ENCODE assay signal across 19 cellular contexts in the genomic region with DNA sequence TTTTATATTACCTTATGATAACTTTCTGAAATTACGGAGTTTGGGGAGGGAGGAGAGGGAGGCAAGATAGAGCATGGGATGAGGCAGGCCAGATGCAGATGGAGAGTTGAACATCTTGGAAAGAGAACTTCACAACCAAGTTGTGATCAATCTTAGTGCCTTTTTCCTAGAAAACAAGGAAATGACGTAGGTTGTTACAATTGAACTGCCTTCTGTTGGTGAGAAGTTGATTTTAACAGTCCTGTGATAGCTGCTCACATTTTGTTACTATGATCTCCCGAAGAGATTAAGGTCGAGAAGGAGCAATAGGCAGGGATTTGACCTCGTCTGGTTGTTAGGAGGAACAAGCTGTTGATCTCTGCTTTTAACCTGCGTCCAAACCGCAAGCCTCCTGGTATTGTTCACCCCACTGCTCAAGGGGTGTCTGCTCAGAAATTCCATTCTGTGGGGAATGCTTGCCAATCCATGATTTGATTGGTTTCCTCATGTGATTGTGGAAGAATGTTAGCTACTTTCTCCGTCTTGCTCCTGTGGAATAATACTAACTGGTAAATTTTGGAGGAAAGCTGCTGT. TPM values are rescaled to one million over a fixed set of nuclear protein-coding genes. Genes with fewer than 3 reads are reported as not detected.
DNase-seq lines count a peak whose midpoint lies in the region; ATAC-seq, FAIRE-seq and TF ChIP-seq lines count a peak whose summit lies in the region.
"Had no signal": no experiment of that assay in that cellular context is flagged by ENCODE, and none has a peak within 500 bp of the region (broad histone marks: within the 10 kb centered on the region; RNA-seq: fewer than 3 reads in every experiment).

No MANE protein-coding gene starts in this region.

- no peak overlapping the region for H2BK15ac ChIP-seq in H1 (ENCODE audit: low read length)
- no peak overlapping the region for H2BK15ac ChIP-seq in mesendoderm (replicated peaks; ENCODE audit: low read depth)

- H3K9me1 ChIP-seq in keratinocyte (ENCODE audit: control insufficient read depth, extremely low read depth, insufficient read depth, low read length), result no peaks in the 10 kb centered on the region

- no peaks in the 10 kb centered on the region for H3K23me2 ChIP-seq in H1 (ENCODE audit: low read depth, low read length)

- H3K4me2 ChIP-seq in H1 (ENCODE audit: insufficient read depth in 1 of 2, low read depth in 2 of 2, low read length in 2 of 2) (no peak overlapping the region), keratinocyte (ENCODE audit: control insufficient read depth, extremely low read depth, insufficient read depth, low read depth, low read length) (no peak overlapping the region), hepatocyte (no peak overlapping the region), mesendoderm (ENCODE audit: low read length) (no peak overlapping the region)
- H3K4me2 ChIP-seq: BLaER1 had no signal

- H4K20me1 ChIP-seq in H1 (replicated peaks in 1 of 2; ENCODE audit: control insufficient read depth in 1 of 2, insufficient read depth in 2 of 2, low read length in 2 of 2) (no peaks in the 10 kb centered on the region), keratinocyte (ENCODE audit: control insufficient read depth, extremely low read depth, insufficient read depth, low read length) (no peaks in the 10 kb centered on the region), hepatocyte (ENCODE audit: insufficient read depth, poor library complexity, severe bottlenecking) (no peaks in the 10 kb centered on the region)
- H4K20me1 ChIP-seq: BLaER1 had no signal

- ATAC-seq in effector memory CD8-positive, alpha-beta T cell (replicated peaks), result no peak
- ATAC-seq: GM12878, HCT116 had no signal

- 88% methylated on average over 8 of the region's 8 CpGs; no CpG with 5 or more reads in 1 of the 2 experiments for WGBS in H1 (ENCODE audit: extremely low coverage in 1 of 2, insufficient coverage in 1 of 2, insufficient read length in 1 of 2, insufficient replicate concordance in 2 of 2, low coverage in 1 of 2, low lambda C conversion rate in 2 of 2, missing lambda C conversion rate in 1 of 2), 2 experiments
- 88% methylated on average over 8 of the region's 8 CpGs for WGBS in hepatocyte (ENCODE audit: low lambda C conversion rate, missing lambda C conversion rate)
- WGBS in mesendoderm (ENCODE audit: extremely low coverage, insufficient coverage, low lambda C conversion rate), result no CpG with 5 or more reads among the region's 8 CpGs

- H3K9ac ChIP-seq in H1 (replicated peaks in 1 of 4; ENCODE audit: extremely low read depth in 1 of 4, low read depth in 3 of 4, low read length in 3 of 4) (no peak overlapping the region; a peak in 1 of 7 replicates), keratinocyte (ENCODE audit: control insufficient read depth, extremely low read depth, insufficient read depth, low read length) (no peak overlapping the region), mesendoderm (ENCODE audit: low read length) (no peak overlapping the region)
- H3K9ac ChIP-seq: BLaER1 had no signal

- H3K79me2 ChIP-seq in H1 (ENCODE audit: control insufficient read depth in 1 of 2, insufficient read depth in 2 of 2, low read length in 2 of 2) (no peaks in the 10 kb centered on the region), keratinocyte (ENCODE audit: control insufficient read depth, insufficient read depth, low read length) (no peaks in the 10 kb centered on the region), hepatocyte (no peaks in the 10 kb centered on the region), mesendoderm (ENCODE audit: control insufficient read depth, insufficient read depth, low read length) (no peaks in the 10 kb centered on the region)

- H3K27ac Mint-ChIP-seq in effector memory CD8-positive, alpha-beta T cell, result no peak overlapping the region
- H3K27ac Mint-ChIP-seq: CD4-positive, alpha-beta memory T cell had no signal

- no peak overlapping the region for H2BK5ac ChIP-seq in H1 (ENCODE audit: low read depth, low read length)
- no peak overlapping the region for H2BK5ac ChIP-seq in mesendoderm (ENCODE audit: low read length)

- dilution Hi-C loops in keratinocyte (cut with MboI; ENCODE audit: extremely low pct_ligation_motif_present, low sequenced_read_pairs), result no loop called here

- no peak overlapping the region for H2AFZ ChIP-seq in H1 (ENCODE audit: low read length)
- peak overlapping the region; percentile 5 for H2AFZ ChIP-seq in keratinocyte (ENCODE audit: control insufficient read depth, low read length)
- no peak overlapping the region for H2AFZ ChIP-seq in hepatocyte

- H2BK120ac ChIP-seq in H1 (replicated peaks; ENCODE audit: low read depth, low read length), result no peak overlapping the region
- no peak overlapping the region for H2BK120ac ChIP-seq in mesendoderm (ENCODE audit: low read depth, low read length)

- FAIRE-seq in D721Med (lab: Jason Lieb, UNC) (peak; percentile 60), H1 (lab: Jason Lieb, UNC) (no peak), keratinocyte (lab: Jason Lieb, UNC) (peak; percentile 43)
- FAIRE-seq: GM12878 had no signal

- 0 out of 2 replicates have a peak overlapping the region, but pooled peaks have one; percentile 9 for H2AK5ac ChIP-seq in H1 (ENCODE audit: low read depth, low read length)
- H2AK5ac ChIP-seq in mesendoderm (ENCODE audit: low read length), result no peak overlapping the region

- TF ChIP-seq EP300 in H1 (IDR thresholded peaks at IDR 0.05; ENCODE audit: borderline replicate concordance in 1 of 2, low read depth in 2 of 2, low read length in 2 of 2), result no peak

- POLR2A ChIA-PET in H1 (lab: Charles Lee; ENCODE audit: partially characterized antibody), result no interaction called here

- H3K27ac ChIP-seq in SJSA1 (peak overlapping the region; percentile 40), H1 (ENCODE audit: low read depth, low read length) (no peak overlapping the region), keratinocyte (ENCODE audit: control insufficient read depth, insufficient read depth, low read length) (peak overlapping the region; percentile 66), hepatocyte (no peak overlapping the region), mesendoderm (ENCODE audit: low read depth, low read length) (no peak overlapping the region)
- H3K27ac ChIP-seq: BLaER1 had no signal

- CTCF ChIA-PET in H1 (lab: Charles Lee; ENCODE audit: partially characterized antibody), result interaction anchor here (1.0 to 1.6 kb wide), 3 partner anchors 11 to 105 kb away, joined by 3 to 4 read pairs (median 3); no protein-coding TSS in a partner anchor

- DNase-seq in D721Med (ENCODE audit: insufficient read length, low spot score) (no peak), SJSA1 (ENCODE audit: low read depth in 1 of 2, low spot score in 2 of 2) (peak in 1 of 2 experiments; percentile 39), H1 (ENCODE audit: low read depth in 1 of 2, low spot score in 2 of 2) (no peak), keratinocyte (ENCODE audit: low read depth, low spot score) (no peak), hepatocyte (ENCODE audit: low spot score) (no peak), UCSD-AML1 (lab: John Stamatoyannopoulos, UW; ENCODE audit: unreplicated experiment) (no peak), mesendoderm (no peak)
- no peak for DNase-seq in effector memory CD8-positive, alpha-beta T cell
- DNase-seq: CD4-positive, alpha-beta memory T cell; EL; KBM-7; MV-4-11; NCI-H1694 treated with DMSO at 0.1 percent for 48 hours; NCI-H2107; NCI-H510A treated with DMSO at 0.1 percent for 48 hours; NCI-H774 had no signal

- no peak overlapping the region for H2BK20ac ChIP-seq in H1 (ENCODE audit: low read length)

- H3K23ac ChIP-seq in H1 (ENCODE audit: insufficient read length) (no peak overlapping the region), mesendoderm (ENCODE audit: low read length) (no peak overlapping the region)

- H3K4me1 ChIP-seq in SJSA1 (replicated peaks), result peaks cover 32% of the 10 kb centered on the region
- peaks cover 0 to 3% (median under 1%) of the 10 kb centered on the region in 4 experiments; a peak in 2 of 7 replicates for H3K4me1 ChIP-seq in H1 (replicated peaks in 1 of 4; ENCODE audit: control insufficient read depth in 3 of 4, insufficient read depth in 4 of 4, low read length in 3 of 4)
- peaks cover 49% of the 10 kb centered on the region for H3K4me1 ChIP-seq in keratinocyte (ENCODE audit: control insufficient read depth, extremely low read depth, insufficient read depth, low read length)
- no peaks in the 10 kb centered on the region for H3K4me1 ChIP-seq in hepatocyte (ENCODE audit: insufficient read depth)
- H3K4me1 ChIP-seq in mesendoderm (ENCODE audit: control insufficient read depth, low read depth, low read length), result no peaks in the 10 kb centered on the region
- H3K4me1 ChIP-seq: BLaER1 had no signal

- H3K36me3 Mint-ChIP-seq in effector memory CD8-positive, alpha-beta T cell (ENCODE audit: insufficient read depth), result no peaks in the 10 kb centered on the region
- H3K36me3 Mint-ChIP-seq: CD4-positive, alpha-beta memory T cell had no signal

- no peak for TF ChIP-seq RAD21 in H1 (IDR thresholded peaks at IDR 0.05 in 1 of 2, conservative IDR thresholded peaks at IDR 0.05 in 1 of 2; ENCODE audit: low read depth in 2 of 2, low read length in 2 of 2)

- no peak overlapping the region; the same call in 1 of the 2 replicates for H2BK12ac ChIP-seq in H1 (ENCODE audit: low read depth, low read length)

- H3K4me3 ChIP-seq in SJSA1, result no peak overlapping the region
- no peak overlapping the region for H3K4me3 ChIP-seq in H1 (ENCODE audit: extremely low read depth in 1 of 4, insufficient read depth in 2 of 4, low read depth in 3 of 4, low read length in 4 of 4)
- H3K4me3 ChIP-seq in keratinocyte (ENCODE audit: control insufficient read depth in 2 of 3, extremely low read depth in 1 of 3, insufficient read depth in 2 of 3, low read depth in 1 of 3, low read length in 3 of 3), result no peak overlapping the region
- H3K4me3 ChIP-seq in hepatocyte, result no peak overlapping the region
- no peak overlapping the region for H3K4me3 ChIP-seq in mesendoderm (ENCODE audit: low read length)
- H3K4me3 ChIP-seq: BLaER1, GM12878 had no signal

- H3K18ac ChIP-seq in H1 (ENCODE audit: extremely low read depth, low read length), result no peak overlapping the region
- H3K18ac ChIP-seq in mesendoderm (ENCODE audit: low read length), result no peak overlapping the region

- no peak overlapping the region for H4K8ac ChIP-seq in H1 (ENCODE audit: extremely low read depth, insufficient read depth, low read length)
- no peak overlapping the region for H4K8ac ChIP-seq in mesendoderm (ENCODE audit: low read depth, low read length)

- no peak overlapping the region for H3K4ac ChIP-seq in H1 (replicated peaks; ENCODE audit: insufficient read length, low read depth, low read length)
- H3K4ac ChIP-seq in mesendoderm (ENCODE audit: low read depth, low read length), result no peak overlapping the region

- no peaks in the 10 kb centered on the region for H3K9me3 Mint-ChIP-seq in effector memory CD8-positive, alpha-beta T cell

- H3K9me2 ChIP-seq in hepatocyte (replicated peaks; ENCODE audit: insufficient read depth), result no peaks in the 10 kb centered on the region

- H4K5ac ChIP-seq in H1 (ENCODE audit: insufficient read length, low read depth, low read length) (no peak overlapping the region), mesendoderm (ENCODE audit: low read length) (no peak overlapping the region)

- TF ChIP-seq POLR2A in H1 (IDR thresholded peaks at IDR 0.05; ENCODE audit: control extremely low read depth in 1 of 2, low read depth in 2 of 2, low read length in 2 of 2), result no peak

- no peaks in the 10 kb centered on the region for H3K27me3 ChIP-seq in SJSA1 (replicated peaks)
- H3K27me3 ChIP-seq in H1 (replicated peaks in 1 of 4; ENCODE audit: control insufficient read depth in 3 of 4, extremely low read depth in 1 of 4, insufficient read depth in 3 of 4, low read length in 3 of 4), result no peaks in the 10 kb centered on the region
- H3K27me3 ChIP-seq in keratinocyte (ENCODE audit: control insufficient read depth, extremely low read depth, insufficient read depth, low read length), result no peaks in the 10 kb centered on the region
- no peaks in the 10 kb centered on the region for H3K27me3 ChIP-seq in hepatocyte
- no peaks in the 10 kb centered on the region for H3K27me3 ChIP-seq in mesendoderm (ENCODE audit: insufficient read depth, low read length, poor library complexity)
- H3K27me3 ChIP-seq: BLaER1 had no signal

- H4K91ac ChIP-seq in H1 (replicated peaks; ENCODE audit: insufficient read length, low read length), result no peak overlapping the region

- no peak overlapping the region for H3K14ac ChIP-seq in H1 (ENCODE audit: insufficient read length)

- no peak for TF ChIP-seq CTCF in D721Med (IDR thresholded peaks at IDR 0.05; ENCODE audit: insufficient read depth, missing control alignments)
- TF ChIP-seq CTCF in H1 (IDR thresholded peaks at IDR 0.05; ENCODE audit: control extremely low read depth in 1 of 3, insufficient read depth in 1 of 3, low read depth in 1 of 3, low read length in 3 of 3), result no peak
- no peak for TF ChIP-seq CTCF in keratinocyte (optimal IDR thresholded peaks at IDR 0.05 in 1 of 3, IDR thresholded peaks at IDR 0.05 in 1 of 3, conservative IDR thresholded peaks at IDR 0.05 in 1 of 3; ENCODE audit: extremely low read depth in 1 of 3, insufficient read depth in 2 of 3, low read length in 3 of 3)
- TF ChIP-seq CTCF in hepatocyte (IDR thresholded peaks at IDR 0.05; ENCODE audit: poor library complexity), result no peak

- H3K27me3 Mint-ChIP-seq in effector memory CD8-positive, alpha-beta T cell, result no peaks in the 10 kb centered on the region
- H3K27me3 Mint-ChIP-seq: CD4-positive, alpha-beta memory T cell had no signal

- H3K79me1 ChIP-seq in H1 (ENCODE audit: low read depth, low read length) (0 out of 2 replicates have a peak, but pooled peaks cover 2% of the 10 kb centered on the region), mesendoderm (ENCODE audit: low read length) (no peaks in the 10 kb centered on the region)

- H3K56ac ChIP-seq in H1 (replicated peaks; ENCODE audit: insufficient read length, low read depth, low read length) (no peak overlapping the region), mesendoderm (ENCODE audit: low read length) (no peak overlapping the region)

- no peak overlapping the region for H3K4me3 Mint-ChIP-seq in effector memory CD8-positive, alpha-beta T cell
- H3K4me3 Mint-ChIP-seq: CD4-positive, alpha-beta memory T cell had no signal

- no peaks in the 10 kb centered on the region for H3K9me3 ChIP-seq in SJSA1 (replicated peaks)
- peaks cover 0 to 7% of the 10 kb centered on the region in 2 experiments; a peak in 1 of 4 replicates for H3K9me3 ChIP-seq in H1 (ENCODE audit: insufficient read depth in 2 of 2, low read depth in 1 of 2, low read length in 1 of 2)
- H3K9me3 ChIP-seq in keratinocyte (ENCODE audit: control insufficient read depth, low read depth, low read length), result no peaks in the 10 kb centered on the region
- H3K9me3 ChIP-seq in hepatocyte (ENCODE audit: low read depth), result no peaks in the 10 kb centered on the region
- H3K9me3 ChIP-seq: BLaER1 had no signal

- no peaks in the 10 kb centered on the region for H3K4me1 Mint-ChIP-seq in effector memory CD8-positive, alpha-beta T cell (ENCODE audit: low read depth in 2 of 2)
- H3K4me1 Mint-ChIP-seq: CD4-positive, alpha-beta memory T cell had no signal

- peaks cover 11% of the 10 kb centered on the region for H3K36me3 ChIP-seq in SJSA1
- no peaks in the 10 kb centered on the region for H3K36me3 ChIP-seq in H1 (ENCODE audit: control insufficient read depth in 2 of 4, insufficient read depth in 4 of 4, low read length in 3 of 4)
- H3K36me3 ChIP-seq in keratinocyte (ENCODE audit: control insufficient read depth in 2 of 2, extremely low read depth in 1 of 2, insufficient read depth in 2 of 2, low read length in 2 of 2), result no peaks in the 10 kb centered on the region
- H3K36me3 ChIP-seq in hepatocyte (replicated peaks; ENCODE audit: insufficient read depth, low read depth), result no peaks in the 10 kb centered on the region
- no peaks in the 10 kb centered on the region for H3K36me3 ChIP-seq in mesendoderm (ENCODE audit: control insufficient read depth, insufficient read depth, low read length)
- H3K36me3 ChIP-seq: BLaER1 had no signal

RNA-seq across cellular contexts. Expression of a gene that starts 35.1 kb away (rescaled TPM):
- 48.3 and 59.3 TPM in 2 replicates for total RNA-seq in SJSA1 (2014; rRNA removed; shearing (Covaris generic))
- 22.2 and 23.9 TPM in 2 replicates for total RNA-seq in H1 (2021; fragmentation: NEBNext Ultra II Directional; extraction: Animal tissue kit (Norgen Biotek cat#: 25700))
- polyA plus RNA-seq in H1 (2011; rRNA removed) (7.4 and 13.8 TPM in 2 replicates), keratinocyte (2.3 to 4.0 TPM (median 3.4 TPM) in 3 replicates), hepatocyte (5.5 and 11.8 TPM in 2 replicates)
- polyA plus RNA-seq in H1 (2011; cell fraction: cytosol; rRNA removed), result 10.4 TPM
- 27.4 TPM for polyA plus RNA-seq in H1 (2011; cell fraction: nucleus; rRNA removed)
- polyA plus RNA-seq in H1 (2012, experiment 1 of 2), result 10.0 to 18.2 TPM (median 12.7 TPM) in 4 replicates
- polyA plus RNA-seq in H1 (2012, experiment 2 of 2), result 1.7 TPM
- polyA plus RNA-seq in H1 (2013, experiment 1 of 2), result 15.1 TPM
- polyA plus RNA-seq in H1 (2013, experiment 2 of 2), result 12.6 TPM
- 43.9 and 47.9 TPM in 2 replicates for polyA minus RNA-seq in H1 (2011; rRNA and poly(A)+ RNA removed)
- 16.0 TPM for polyA minus RNA-seq in H1 (2011; cell fraction: cytosol; rRNA and poly(A)+ RNA removed)
- polyA minus RNA-seq in H1 (2011; cell fraction: nucleus; rRNA and poly(A)+ RNA removed), result 79.3 TPM
- polyA plus RNA-seq in keratinocyte (2011; ENCODE audit: low read depth), result 2.6 TPM
- 2.4 and 3.2 TPM in 2 replicates for polyA plus RNA-seq in keratinocyte (2011; cell fraction: cytosol; rRNA removed)
- polyA plus RNA-seq in keratinocyte (2011; cell fraction: nucleus; rRNA removed), result 9.5 and 11.3 TPM in 2 replicates
- 2.9 and 4.9 TPM in 2 replicates for polyA plus RNA-seq in keratinocyte (2012; ENCODE audit: low replicate concordance)
- 3.2 to 8.2 TPM (median 3.8 TPM) in 3 replicates for polyA minus RNA-seq in keratinocyte
- 2.1 TPM for polyA minus RNA-seq in keratinocyte (2011; cell fraction: cytosol; rRNA and poly(A)+ RNA removed)
- 11.4 and 26.2 TPM in 2 replicates for polyA minus RNA-seq in keratinocyte (2011; cell fraction: nucleus; rRNA and poly(A)+ RNA removed)
- 11.8 and 16.9 TPM in 2 replicates for total RNA-seq in hepatocyte
- polyA plus RNA-seq in mesendoderm (2013, experiment 1 of 2), result 6.3 TPM
- 6.0 TPM for polyA plus RNA-seq in mesendoderm (2013, experiment 2 of 2)

Comparison
In these comparisons a context has a peak if more than half of its experiments do, and no peak if none do; other contexts are left out.
1. H3K27ac ChIP-seq: peak in SJSA1 (single experiment) and keratinocyte (single experiment); none in H1 (single experiment), hepatocyte (single experiment) and mesendoderm (single experiment).